13 cellular contexts compared by ENCODE assay signal in genomic region chr13:59846845-59847620, GRCh38.
"Had no signal": no experiment of that assay in that cellular context is flagged by ENCODE, and none has a peak within 500 bp of the region (broad histone marks: within the 10 kb centered on the region; RNA-seq: fewer than 3 reads in every experiment).

No MANE protein-coding gene starts in this region.

- ATAC-seq: activated CD4-positive, CD25-positive, alpha-beta regulatory T cell treated with anti-CD3 and anti-CD28 coated beads, Interleukin-2, amount 50 U/mL, for 24 hours; activated T-helper 17 cell treated with anti-CD3 and anti-CD28 coated beads, Interleukin-2, amount 50 U/mL, for 72 hours; foreskin keratinocyte; left colon; stimulated activated effector memory CD8-positive, alpha-beta T cell treated with anti-CD3 and anti-CD28 coated beads, Interleukin-12 subunit alpha, Interleukin-12 subunit beta, amount 100 ng/mL, for 72 hours had no signal

- H3K27ac ChIP-seq: foreskin keratinocyte, neutrophil, parathyroid adenoma, thoracic aorta had no signal

- H3K9ac ChIP-seq: parathyroid adenoma had no signal

- H3K79me2 ChIP-seq: parathyroid adenoma had no signal

- H3K4me3 ChIP-seq: lung, thoracic aorta had no signal

- H3K4me1 ChIP-seq: parathyroid adenoma had no signal

- H2AFZ ChIP-seq: parathyroid adenoma had no signal

- H3K27me3 ChIP-seq: foreskin keratinocyte, neutrophil had no signal

- DNase-seq: activated naive CD4-positive, alpha-beta T cell treated with anti-CD3 and anti-CD28 coated beads for 36 hours; foreskin keratinocyte; head of caudate nucleus; immature natural killer cell; left colon; naive B cell had no signal

- H3K9me3 ChIP-seq: neutrophil, thoracic aorta had no signal

- H3K36me3 ChIP-seq: neutrophil, thoracic aorta had no signal
